Comparison of ENCODE assay signal across 1 cellular context in the genomic region with DNA sequence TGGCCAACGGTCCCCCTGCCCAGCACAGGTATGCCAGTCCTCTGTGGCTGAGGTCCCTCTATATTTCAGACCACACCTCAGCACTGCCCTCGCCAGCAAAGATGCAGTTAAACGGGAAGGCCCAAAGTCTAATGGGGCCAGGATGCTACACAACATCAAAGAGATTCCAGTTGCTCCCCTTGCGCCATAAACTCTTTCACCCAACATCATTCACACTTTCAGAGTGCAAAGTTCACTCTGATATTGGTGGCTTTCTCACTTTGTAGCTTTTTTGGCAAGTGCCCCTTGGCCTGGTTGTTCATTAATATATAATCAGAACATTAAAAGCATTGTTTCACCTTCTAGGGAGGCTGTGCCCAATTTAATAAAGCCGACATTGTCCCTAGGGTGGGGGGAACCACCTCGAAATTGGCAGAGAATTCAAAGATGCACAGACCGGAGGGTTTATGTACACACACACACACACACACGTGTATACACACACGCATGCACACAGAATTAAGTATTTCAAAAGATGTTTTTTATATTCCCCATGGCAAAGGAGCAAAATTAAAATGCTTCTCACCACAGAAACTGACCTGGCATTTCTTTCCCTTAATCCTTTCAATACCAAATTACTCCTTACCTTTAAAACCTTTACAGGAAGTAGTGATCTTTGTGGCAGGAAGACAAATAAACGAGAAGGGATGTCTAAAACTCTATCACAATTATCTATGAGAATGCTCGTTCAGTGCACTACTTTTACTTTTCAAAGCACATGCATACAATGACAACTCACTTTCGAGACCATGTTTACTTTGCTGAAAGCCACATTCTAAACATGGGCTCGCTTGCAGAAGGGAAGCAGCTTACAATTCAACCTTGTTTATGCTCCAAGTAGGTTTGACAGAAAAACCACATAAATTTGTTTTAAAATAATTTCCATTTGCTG.
A peak's percentile ranks its signal among the peaks of the same experiment; 100 is the strongest.
TF ChIP-seq lines count a peak whose summit lies in the region.

No MANE protein-coding gene starts in this region.

TF ChIP-seq in IMR-90, 13 proteins besides CTCF, POLR2A, EP300 and RAD21 (continued from another document):
- 0 out of 2 replicates have a peak, but pooled peaks have one; percentile 23 for TF ChIP-seq MAZ (IDR thresholded peaks at IDR 0.05; ENCODE audit: borderline replicate concordance, low read depth, low read length)
- no peak for TF ChIP-seq RFX5 (IDR thresholded peaks at IDR 0.05; ENCODE audit: low read depth, low read length)
- TF ChIP-seq MAFK (IDR thresholded peaks at IDR 0.05; ENCODE audit: low read depth, low read length), result no peak
- peak; percentile 65; the same call in 1 of the 2 replicates for TF ChIP-seq NFE2L2 (IDR thresholded peaks at IDR 0.05; ENCODE audit: low read depth, low read length)
- TF ChIP-seq, protein P1, sequence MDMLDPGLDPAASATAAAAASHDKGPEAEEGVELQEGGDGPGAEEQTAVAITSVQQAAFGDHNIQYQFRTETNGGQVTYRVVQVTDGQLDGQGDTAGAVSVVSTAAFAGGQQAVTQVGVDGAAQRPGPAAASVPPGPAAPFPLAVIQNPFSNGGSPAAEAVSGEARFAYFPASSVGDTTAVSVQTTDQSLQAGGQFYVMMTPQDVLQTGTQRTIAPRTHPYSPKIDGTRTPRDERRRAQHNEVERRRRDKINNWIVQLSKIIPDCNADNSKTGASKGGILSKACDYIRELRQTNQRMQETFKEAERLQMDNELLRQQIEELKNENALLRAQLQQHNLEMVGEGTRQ (IDR thresholded peaks at IDR 0.05; ENCODE audit: low read depth, low read length), result no peak
- TF ChIP-seq, protein P2, sequence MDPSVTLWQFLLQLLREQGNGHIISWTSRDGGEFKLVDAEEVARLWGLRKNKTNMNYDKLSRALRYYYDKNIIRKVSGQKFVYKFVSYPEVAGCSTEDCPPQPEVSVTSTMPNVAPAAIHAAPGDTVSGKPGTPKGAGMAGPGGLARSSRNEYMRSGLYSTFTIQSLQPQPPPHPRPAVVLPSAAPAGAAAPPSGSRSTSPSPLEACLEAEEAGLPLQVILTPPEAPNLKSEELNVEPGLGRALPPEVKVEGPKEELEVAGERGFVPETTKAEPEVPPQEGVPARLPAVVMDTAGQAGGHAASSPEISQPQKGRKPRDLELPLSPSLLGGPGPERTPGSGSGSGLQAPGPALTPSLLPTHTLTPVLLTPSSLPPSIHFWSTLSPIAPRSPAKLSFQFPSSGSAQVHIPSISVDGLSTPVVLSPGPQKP (IDR thresholded peaks at IDR 0.05; ENCODE audit: borderline replicate concordance, low read depth, low read length), result no peak
